34 cellular contexts compared by ENCODE assay signal in the genomic region with DNA sequence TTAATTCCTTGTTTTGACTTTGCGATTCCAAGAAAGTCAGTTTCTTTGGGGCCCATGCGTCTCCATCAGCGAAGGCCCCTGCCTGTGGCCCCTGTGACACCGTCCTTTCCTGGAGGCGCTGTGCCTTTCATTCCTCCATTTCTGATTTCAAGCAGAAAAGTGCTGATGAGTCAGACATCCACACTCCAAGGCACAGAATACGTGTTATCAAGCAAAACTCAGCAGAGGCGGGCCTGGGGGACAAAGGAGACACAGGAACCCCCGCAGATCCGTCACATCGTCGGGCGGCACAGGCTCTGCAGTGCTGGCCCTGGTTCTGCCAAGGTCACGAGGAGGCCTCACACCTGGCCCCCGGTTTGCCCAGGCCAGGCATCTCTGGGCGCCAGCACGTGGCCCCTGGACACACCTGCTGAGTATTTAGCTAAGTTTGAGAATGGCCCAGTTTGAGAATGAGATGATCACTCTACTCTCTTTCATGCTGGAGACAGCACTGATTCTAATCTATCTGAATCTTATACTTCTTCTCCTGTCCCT. TPM values are rescaled to one million over a fixed set of nuclear protein-coding genes. Genes with fewer than 3 reads are reported as not detected.
DNase-seq lines count a peak whose midpoint lies in the region; ATAC-seq, FAIRE-seq and TF ChIP-seq lines count a peak whose summit lies in the region.
"Had no signal": no experiment of that assay in that cellular context is flagged by ENCODE, and none has a peak within 500 bp of the region (broad histone marks: within the 10 kb centered on the region; RNA-seq: fewer than 3 reads in every experiment).

No MANE protein-coding gene starts in this region.

- TF ChIP-seq CTCF in WTC11 (IDR thresholded peaks at IDR 0.05): no peak
- TF ChIP-seq CTCF in kidney (IDR thresholded peaks at IDR 0.05; ENCODE audit: borderline replicate concordance, extremely low read depth, insufficient read depth): no peak
- no peak for TF ChIP-seq CTCF in osteoblast (IDR thresholded peaks at IDR 0.05; ENCODE audit: extremely low read depth, low read depth, low read length)

- H3K36me3 Mint-ChIP-seq in WTC11: peaks cover 2% of the 10 kb centered on the region; the same call in 1 of the 2 replicates
- H3K36me3 Mint-ChIP-seq: IgD-negative memory B cell, memory B cell had no signal

- H3K4me1 ChIP-seq in kidney (ENCODE audit: control insufficient read depth in 1 of 2, insufficient read depth in 1 of 2, low read depth in 1 of 2, low read length in 2 of 2) (peaks cover 0 to 2% of the 10 kb centered on the region in 2 donors), osteoblast (ENCODE audit: insufficient read depth, low read length) (no peaks in the 10 kb centered on the region)

- no peaks in the 10 kb centered on the region for H3K9me3 ChIP-seq in kidney (ENCODE audit: control insufficient read depth in 1 of 2, low read length in 2 of 2)
- H3K9me3 ChIP-seq in osteoblast (ENCODE audit: low read depth, low read length): no peaks in the 10 kb centered on the region
- H3K9me3 ChIP-seq: gastroesophageal sphincter, Peyer's patch, suprapubic skin had no signal

- H3K27ac ChIP-seq in kidney (ENCODE audit: low read depth in 2 of 2, low read length in 2 of 2) (no peak overlapping the region), osteoblast (ENCODE audit: low read depth, low read length) (no peak overlapping the region)
- H3K27ac ChIP-seq: gastroesophageal sphincter, GM23248, Peyer's patch, suprapubic skin had no signal

- DNase-seq in activated CD8-positive, alpha-beta memory T cell treated with anti-CD3 and anti-CD28 coated beads, Interleukin-2, amount 50 U/mL, for 48 hours: peak; percentile 40
- no peak for DNase-seq in activated CD8-positive, alpha-beta memory T cell treated with anti-CD3 and anti-CD28 coated beads, Interleukin-2, amount 50 U/mL, for 4 hours
- DNase-seq in WTC11 (ENCODE audit: low spot score) (no peak), kidney (peak; percentile 43), osteoblast (ENCODE audit: insufficient read length, low spot score, missing footprints) (peak; percentile 85), SHP77 (lab: John Stamatoyannopoulos, UW) (no peak), superior temporal gyrus (ENCODE audit: extremely low spot score) (no peak)
- no peak for DNase-seq in stimulated activated CD4-positive, alpha-beta T cell treated with anti-CD3 and anti-CD28 coated beads, Interleukin-2, amount 100 ng/mL, for 48 hours
- DNase-seq: 8988T; activated B cell treated with CpG ODN at 0.5 μM for 24 hours; anterior cingulate cortex; C1 segment of cervical spinal cord; COR-L47; DMS79; GDM1; GM23248; immature natural killer cell; left colon; NCI-H146; NCI-H446; NCI-H748 treated with DMSO at 0.1 percent for 48 hours; occipital lobe; SHP77 treated with DMSO at 0.1 percent for 48 hours; stimulated activated CD4-positive, alpha-beta T cell treated with anti-CD3 and anti-CD28 coated beads, Interleukin-4, amount 100 ng/mL, for 24 hours had no signal

- H3K4me2 ChIP-seq in osteoblast (ENCODE audit: insufficient read depth, low read length): no peak overlapping the region

- no peaks in the 10 kb centered on the region for H4K20me1 ChIP-seq in osteoblast (ENCODE audit: insufficient read depth, low read length)

- no peak overlapping the region for H3K9ac ChIP-seq in kidney (ENCODE audit: low read length in 2 of 2)
- H3K9ac ChIP-seq: GM23248 had no signal

- no peak overlapping the region for H3K27ac Mint-ChIP-seq in WTC11
- H3K27ac Mint-ChIP-seq: activated B cell treated with CpG ODN at 0.5 μM for 24 hours; activated naive CD4-positive, alpha-beta T cell treated with anti-CD3 and anti-CD28 coated beads, Interleukin-2, amount 50 U/mL, for 72 hours; activated T-helper 2 cell treated with anti-CD3 and anti-CD28 coated beads, Interferon-gamma antibody, Interleukin-2, Interleukin-4, amounts not matched to agents 10 μg/mL and 5 μg/mL and 100 μg/mL, durations not matched to agents 14 hours and 24 hours and 36 hours; IgD-negative memory B cell; immature natural killer cell; memory B cell had no signal

- ATAC-seq in WTC11: no peak
- ATAC-seq: activated naive CD4-positive, alpha-beta T cell treated with anti-CD3 and anti-CD28 coated beads, Interleukin-2, amount 50 U/mL, for 72 hours; gastroesophageal sphincter; left colon had no signal

- peaks cover 81% of the 10 kb centered on the region for H3K27me3 Mint-ChIP-seq in WTC11 (ENCODE audit: low read depth)

- H3K36me3 ChIP-seq in kidney (ENCODE audit: control insufficient read depth in 1 of 2, insufficient read depth in 2 of 2, low read length in 2 of 2) (no peaks in the 10 kb centered on the region), osteoblast (ENCODE audit: insufficient read depth, low read length) (no peaks in the 10 kb centered on the region)
- H3K36me3 ChIP-seq: gastroesophageal sphincter, Peyer's patch, suprapubic skin had no signal

- no peak overlapping the region for H3K4me3 ChIP-seq in kidney (ENCODE audit: low read length in 2 of 2)
- no peak overlapping the region for H3K4me3 ChIP-seq in osteoblast (ENCODE audit: insufficient read depth, low read length)
- H3K4me3 ChIP-seq: gastroesophageal sphincter, GM23248, Peyer's patch had no signal

- no peaks in the 10 kb centered on the region for H3K79me2 ChIP-seq in osteoblast (ENCODE audit: insufficient read depth, low read length)

- POLR2A ChIA-PET in WTC11 (lab: Charles Lee): interaction anchor here (1.0 kb wide), 1 partner anchor 11 kb away, joined by 4 read pairs; no protein-coding TSS in a partner anchor

- H2AFZ ChIP-seq in osteoblast (ENCODE audit: low read length): no peak overlapping the region
- H2AFZ ChIP-seq: GM23248 had no signal

- intact Hi-C loops in kidney (cut with DNase I): no loop called here

- CTCF ChIA-PET in WTC11 (lab: Charles Lee): interaction anchor here (1.0 to 1.3 kb wide), 3 partner anchors 10 to 32 kb away, joined by 3 to 4 read pairs (median 3); no protein-coding TSS in a partner anchor

- peaks cover 45% of the 10 kb centered on the region for H3K27me3 ChIP-seq in osteoblast (ENCODE audit: insufficient read depth, low read length)

- peaks cover 36% of the 10 kb centered on the region for H3K4me1 Mint-ChIP-seq in WTC11

- H3K4me3 Mint-ChIP-seq in WTC11: peak overlapping the region; percentile 66
- H3K4me3 Mint-ChIP-seq: activated B cell treated with CpG ODN at 0.5 μM for 24 hours, IgD-negative memory B cell, immature natural killer cell, memory B cell had no signal

- H3K9me3 Mint-ChIP-seq in WTC11: peaks cover 4% of the 10 kb centered on the region; the same call in 1 of the 2 replicates
- H3K9me3 Mint-ChIP-seq: activated B cell treated with CpG ODN at 0.5 μM for 24 hours; activated naive CD4-positive, alpha-beta T cell treated with anti-CD3 and anti-CD28 coated beads, Interleukin-2, amount 50 U/mL, for 72 hours; activated T-helper 2 cell treated with anti-CD3 and anti-CD28 coated beads, Interferon-gamma antibody, Interleukin-2, Interleukin-4, amounts not matched to agents 10 μg/mL and 5 μg/mL and 100 μg/mL, durations not matched to agents 14 hours and 24 hours and 36 hours; IgD-negative memory B cell; immature natural killer cell had no signal

- no peak for FAIRE-seq in kidney (lab: Jason Lieb, UNC)
- FAIRE-seq: bronchial epithelial cell, colon, urothelium cell line had no signal

TF ChIP-seq in WTC11, 78 proteins besides CTCF, POLR2A, EP300 and RAD21 (continues in another document):
- TF ChIP-seq MYBL2 (CRISPR knock-in tag; IDR thresholded peaks at IDR 0.05) (no peak), FOXP1 (CRISPR knock-in tag; IDR thresholded peaks at IDR 0.05; ENCODE audit: borderline replicate concordance) (no peak), HMGXB4 (CRISPR knock-in tag; IDR thresholded peaks at IDR 0.05) (no peak), AR (CRISPR knock-in tag; IDR thresholded peaks at IDR 0.05) (no peak)

RNA-seq across cellular contexts. Expression of gene SALL3, which starts 7.2 kb away (rescaled TPM):
- total RNA-seq in WTC11 (2021) (81.3 to 87.0 TPM (median 83.8 TPM) in 3 replicates), kidney (2.0 TPM), osteoblast (not detected in 2 replicates)
- 5.5 TPM for polyA plus RNA-seq in kidney (ENCODE audit: insufficient read depth, low read depth, low replicate concordance)
- total RNA-seq: activated B cell treated with CpG ODN at 0.5 μM for 24 hours; activated naive CD4-positive, alpha-beta T cell treated with anti-CD3 and anti-CD28 coated beads, Interleukin-2, amount 50 U/mL, for 72 hours; activated T-helper 2 cell treated with anti-CD3 and anti-CD28 coated beads, Interferon-gamma antibody, Interleukin-2, Interleukin-4, amounts not matched to agents 10 μg/mL and 5 μg/mL and 100 μg/mL, durations not matched to agents 14 hours and 24 hours and 36 hours; bronchial epithelial cell; gastroesophageal sphincter; GM23248; left colon; Peyer's patch had no signal
- polyA plus RNA-seq: GM23248, IgD-negative memory B cell, immature natural killer cell had no signal

Comparison
In these comparisons a context has a peak if more than half of its experiments do, and no peak if none do; other contexts are left out.
1. DNase-seq: peak in activated CD8-positive, alpha-beta memory T cell treated with anti-CD3 and anti-CD28 coated beads, Interleukin-2, amount 50 U/mL, for 48 hours (single experiment), kidney (single experiment) and osteoblast (single experiment); none in activated CD8-positive, alpha-beta memory T cell treated with anti-CD3 and anti-CD28 coated beads, Interleukin-2, amount 50 U/mL, for 4 hours (single experiment), WTC11 (single experiment), SHP77 (0 of 2), superior temporal gyrus (single experiment) and stimulated activated CD4-positive, alpha-beta T cell treated with anti-CD3 and anti-CD28 coated beads, Interleukin-2, amount 100 ng/mL, for 48 hours (0 of 2).
2. RNA of gene SALL3, which starts 7.2 kb away (total RNA-seq): 81.3 to 87.0 TPM in WTC11; 2.0 TPM in kidney (single experiment) and not detected in osteoblast; every median in the first group is over 10 times any median in the second.